9 cellular contexts compared by ENCODE assay signal in the genomic region with DNA sequence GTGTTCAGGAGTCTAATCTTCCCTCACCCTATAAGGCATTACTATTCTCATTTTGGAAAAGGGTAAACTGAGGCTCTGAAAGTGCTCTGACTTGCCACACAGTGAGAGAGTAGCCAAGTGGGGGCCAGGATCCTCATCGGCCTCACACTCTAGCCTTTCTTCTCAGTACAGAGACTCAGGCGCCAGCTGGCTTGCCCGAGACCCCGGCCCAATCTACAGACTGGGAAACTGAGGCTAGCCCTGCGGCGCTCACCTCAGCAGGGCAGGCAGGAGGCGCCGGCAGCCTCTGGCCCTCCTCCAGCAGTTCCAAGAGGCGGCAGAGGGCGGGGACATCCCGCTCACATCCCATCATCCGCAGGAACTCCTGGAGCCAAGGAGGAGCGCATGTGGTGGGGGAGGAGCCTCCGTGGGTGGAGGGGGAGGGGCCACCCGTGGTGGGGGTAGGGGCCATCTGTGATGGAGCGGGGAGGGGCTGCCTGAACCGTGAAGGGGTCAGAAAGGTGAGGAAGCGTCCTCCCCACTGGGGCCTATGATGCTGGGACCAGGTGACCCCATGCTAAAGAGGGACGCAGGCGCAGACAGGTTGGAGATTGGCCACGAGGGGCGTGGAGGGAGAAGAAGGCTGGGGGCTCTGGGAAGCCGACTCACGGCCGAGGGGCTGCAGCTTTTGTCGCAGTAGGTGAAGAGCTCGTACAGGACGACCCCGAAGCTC. TPM values are rescaled to one million over a fixed set of nuclear protein-coding genes. Genes with fewer than 3 reads are reported as not detected.
A peak's percentile ranks its signal among the peaks of the same experiment; 100 is the strongest.
DNase-seq lines count a peak whose midpoint lies in the region; ATAC-seq, FAIRE-seq and TF ChIP-seq lines count a peak whose summit lies in the region.
"Had no signal": no experiment of that assay in that cellular context is flagged by ENCODE, and none has a peak within 500 bp of the region (broad histone marks: within the 10 kb centered on the region; RNA-seq: fewer than 3 reads in every experiment).

No MANE protein-coding gene starts in this region.

- H3K36me3 ChIP-seq in esophagus squamous epithelium, result peaks cover 0 to 28% (median 0%) of the 10 kb centered on the region in 3 donors
- H3K36me3 ChIP-seq in rectal smooth muscle tissue (ENCODE audit: control insufficient read depth, insufficient read depth, low read length), result no peaks in the 10 kb centered on the region
- peaks cover 63% of the 10 kb centered on the region for H3K36me3 ChIP-seq in effector memory CD4-positive, alpha-beta T cell (ENCODE audit: control insufficient read depth, insufficient read depth, low read length)

- no peaks in the 10 kb centered on the region for H3K9me3 ChIP-seq in esophagus squamous epithelium
- no peaks in the 10 kb centered on the region for H3K9me3 ChIP-seq in effector memory CD4-positive, alpha-beta T cell (ENCODE audit: control insufficient read depth, low read length)

- H3K4me1 ChIP-seq in esophagus squamous epithelium, result peaks cover 0 to 21% (median 10%) of the 10 kb centered on the region in 3 donors
- no peaks in the 10 kb centered on the region for H3K4me1 ChIP-seq in rectal smooth muscle tissue (ENCODE audit: control insufficient read depth, insufficient read depth, low read length)
- no peaks in the 10 kb centered on the region for H3K4me1 ChIP-seq in effector memory CD4-positive, alpha-beta T cell (ENCODE audit: control insufficient read depth, insufficient read depth, low read length, poor library complexity, severe bottlenecking)

- H3K27ac ChIP-seq in esophagus squamous epithelium, result no peak overlapping the region
- H3K27ac ChIP-seq in rectal smooth muscle tissue (ENCODE audit: low read depth, low read length), result no peak overlapping the region
- H3K27ac ChIP-seq in effector memory CD4-positive, alpha-beta T cell (ENCODE audit: insufficient read depth, low read length, poor library complexity, severe bottlenecking), result no peak overlapping the region

- H3K27me3 ChIP-seq in esophagus squamous epithelium (peaks cover 0 to 55% (median 0%) of the 10 kb centered on the region in 4 donors), rectal smooth muscle tissue (ENCODE audit: control insufficient read depth, insufficient read depth, low read length) (peaks cover 4% of the 10 kb centered on the region)
- no peaks in the 10 kb centered on the region for H3K27me3 ChIP-seq in effector memory CD4-positive, alpha-beta T cell (replicated peaks; ENCODE audit: control insufficient read depth, insufficient read depth, low read length, poor library complexity, severe bottlenecking)

- TF ChIP-seq CTCF in esophagus squamous epithelium (IDR thresholded peaks at IDR 0.05), result no peak

- no peak overlapping the region for H3K9ac ChIP-seq in rectal smooth muscle tissue (ENCODE audit: low read length)

- intact Hi-C loops in esophagus squamous epithelium (cut with DNase I), result no loop called here

- no peak for FAIRE-seq in H54 (lab: Jason Lieb, UNC)

- H3K4me3 ChIP-seq in esophagus squamous epithelium, result peak overlapping the region in 3 of 4 donors; percentile 20 to 52 (median 33)
- H3K4me3 ChIP-seq in rectal smooth muscle tissue (ENCODE audit: low read length), result peak overlapping the region; percentile 52
- H3K4me3 ChIP-seq in effector memory CD4-positive, alpha-beta T cell (ENCODE audit: insufficient read depth, low read depth, low read length, poor library complexity, severe bottlenecking), result no peak overlapping the region

- TF ChIP-seq POLR2A in H54 (IDR thresholded peaks at IDR 0.05; ENCODE audit: low read depth, low read length), result no peak
- no peak for TF ChIP-seq POLR2A in esophagus squamous epithelium (IDR thresholded peaks at IDR 0.05)

- peak; percentile 92 for DNase-seq in H54 (ENCODE audit: insufficient read length, low spot score)
- DNase-seq in NCI-H526 (lab: John Stamatoyannopoulos, UW), result peak; percentile 67 to 80
- no peak for DNase-seq in esophagus squamous epithelium (lab: John Stamatoyannopoulos, UW)
- DNase-seq in activated naive CD4-positive, alpha-beta T cell (lab: John Stamatoyannopoulos, UW), result no peak
- DNase-seq in SW 1271 (lab: John Stamatoyannopoulos, UW), result no peak
- no peak for DNase-seq in effector memory CD4-positive, alpha-beta T cell

- WGBS in esophagus squamous epithelium, 2 donors, result 25 to 49% methylated on average over 11 to 14 of the region's 29 CpGs

- no peak for ATAC-seq in GM21515 (IDR thresholded peaks at IDR 0.05; ENCODE audit: unreplicated experiment)

RNA-seq across cellular contexts. Expression of a gene that starts 8.7 kb away (rescaled TPM):
- not detected for total RNA-seq in esophagus squamous epithelium

RNA-seq across cellular contexts. Expression of a gene that starts 17.8 kb away (rescaled TPM):
- total RNA-seq in esophagus squamous epithelium, result 1 to 10 TPM in 3 of 4 donors, under 1 TPM in 1; 0.87 to 6.5 (median 4.6) TPM

RNA-seq across cellular contexts. Expression of a gene that starts 29.7 kb away (rescaled TPM):
- total RNA-seq in esophagus squamous epithelium, result 1,000 to 10,000 TPM; 1,080 to 2,192 (median 1,622) TPM

RNA-seq across cellular contexts. Expression of a gene that starts 35.1 kb away (rescaled TPM):
- total RNA-seq in esophagus squamous epithelium, result 10 to 100 TPM; 11.6 to 23.5 (median 21.2) TPM
- total RNA-seq: activated naive CD8-positive, alpha-beta T cell treated with anti-CD3 and anti-CD28 coated beads, Interleukin-2, amount 10 ng/mL, durations not matched to agents 7 days and 5 days had no signal

RNA-seq across cellular contexts. Expression of a gene that starts 41.7 kb away (rescaled TPM):
- under 1 TPM in 2 of 4 donors, not detected in 2; 0.18 to 0.19 TPM for total RNA-seq in esophagus squamous epithelium

Comparison
In these comparisons a context has a peak if more than half of its experiments do, and no peak if none do; other contexts are left out.
1. DNase-seq: peak in H54 (single experiment) and NCI-H526 (2 of 2); none in esophagus squamous epithelium (single experiment), activated naive CD4-positive, alpha-beta T cell (0 of 4), SW 1271 (0 of 2) and effector memory CD4-positive, alpha-beta T cell (0 of 3).